18 cellular contexts compared by ENCODE assay signal in genomic region chr6:149823013-149823412, GRCh38. TPM values are rescaled to one million over a fixed set of nuclear protein-coding genes. Genes with fewer than 3 reads are reported as not detected.
DNase-seq lines count a peak whose midpoint lies in the region; ATAC-seq, FAIRE-seq and TF ChIP-seq lines count a peak whose summit lies in the region.
"Had no signal": no experiment of that assay in that cellular context is flagged by ENCODE, and none has a peak within 500 bp of the region (broad histone marks: within the 10 kb centered on the region; RNA-seq: fewer than 3 reads in every experiment).

No MANE protein-coding gene starts in this region.

- H3K36me3 ChIP-seq in GM06990 (ENCODE audit: control insufficient read depth, insufficient read depth, low read length): no peaks in the 10 kb centered on the region
- H3K36me3 ChIP-seq in K562 (ENCODE audit: control insufficient read depth, insufficient read depth, low read length): no peaks in the 10 kb centered on the region
- H3K36me3 ChIP-seq in neural progenitor cell: no peaks in the 10 kb centered on the region
- no peaks in the 10 kb centered on the region for H3K36me3 ChIP-seq in MM.1S (replicated peaks; ENCODE audit: insufficient read depth, low read length)

- TF ChIP-seq CTCF in GM06990 (IDR thresholded peaks at IDR 0.05; ENCODE audit: insufficient read depth, low read length, poor library complexity, severe bottlenecking): peak; percentile 3
- peak; percentile 38; the same call in 1 of the 2 replicates for TF ChIP-seq CTCF in HFFc6 (IDR thresholded peaks at IDR 0.05)
- peak; percentile 50 to 61 (median 58) for TF ChIP-seq CTCF in K562 (IDR thresholded peaks at IDR 0.05 in 2 of 3, conservative IDR thresholded peaks at IDR 0.05 in 1 of 3; ENCODE audit: insufficient read depth in 2 of 3, low read depth in 1 of 3, low read length in 3 of 3)
- peak; percentile 29 for TF ChIP-seq CTCF in neural progenitor cell (IDR thresholded peaks at IDR 0.05)
- no peak for TF ChIP-seq CTCF in MM.1S (IDR thresholded peaks at IDR 0.05; ENCODE audit: low read length)

- no peaks in the 10 kb centered on the region for H3K79me2 ChIP-seq in K562 (ENCODE audit: control insufficient read depth, insufficient read depth, low read length)
- no peaks in the 10 kb centered on the region for H3K79me2 ChIP-seq in neural progenitor cell (ENCODE audit: low read depth)
- H3K79me2 ChIP-seq in MM.1S (ENCODE audit: low read length): no peaks in the 10 kb centered on the region

- peak; percentile 66 for ATAC-seq in K562
- no peak for ATAC-seq in activated T-helper 17 cell treated with anti-CD3 and anti-CD28 coated beads, Interleukin-2, amount 50 U/mL, for 72 hours (replicated peaks)

- H4K20me1 ChIP-seq in K562 (replicated peaks; ENCODE audit: control insufficient read depth, insufficient read depth, low read length) (no peaks in the 10 kb centered on the region), neural progenitor cell (ENCODE audit: low read depth) (no peaks in the 10 kb centered on the region), MM.1S (ENCODE audit: insufficient read depth, low read length) (no peaks in the 10 kb centered on the region)

- BruUV-seq in K562 (replicated peaks; lab: Mats Ljungman, UMichigan): no TSS peak

- H3K9me3 ChIP-seq in K562 (replicated peaks; ENCODE audit: control insufficient read depth, insufficient read depth, low read depth, low read length) (no peaks in the 10 kb centered on the region), neural progenitor cell (ENCODE audit: low read depth) (no peaks in the 10 kb centered on the region), MM.1S (replicated peaks; ENCODE audit: insufficient read depth, low read length) (no peaks in the 10 kb centered on the region)
- H3K9me3 ChIP-seq: SK-N-SH had no signal

- H3K27ac ChIP-seq in K562 (ENCODE audit: extremely low read depth, low read depth, low read length) (no peak overlapping the region), neural progenitor cell (no peak overlapping the region), MM.1S (ENCODE audit: low read length) (no peak overlapping the region)
- H3K27ac ChIP-seq: PC-9 had no signal

- no peak overlapping the region for H3K4me2 ChIP-seq in K562 (ENCODE audit: insufficient read depth, low read length)
- H3K4me2 ChIP-seq in neural progenitor cell: no peak overlapping the region
- no peak overlapping the region for H3K4me2 ChIP-seq in MM.1S (ENCODE audit: low read depth, low read length)
- H3K4me2 ChIP-seq: PC-9, SK-N-SH had no signal

- H3K36me3 Mint-ChIP-seq in HFFc6 (ENCODE audit: low read depth): no peaks in the 10 kb centered on the region
- peaks cover 7% of the 10 kb centered on the region for H3K36me3 Mint-ChIP-seq in neural progenitor cell
- H3K36me3 Mint-ChIP-seq in activated T-helper 17 cell treated with anti-CD3 and anti-CD28 coated beads, Interleukin-2, amount 50 U/mL, for 72 hours (ENCODE audit: low read depth): no peaks in the 10 kb centered on the region

- no peak for FAIRE-seq in K562 (lab: Jason Lieb, UNC)
- FAIRE-seq: GM18507, GM19239, H1 had no signal

- H3K4me3 ChIP-seq in GM06990 (replicated peaks; ENCODE audit: low read depth, low read length): no peak overlapping the region
- no peak overlapping the region for H3K4me3 ChIP-seq in K562
- H3K4me3 ChIP-seq in neural progenitor cell: no peak overlapping the region
- no peak overlapping the region for H3K4me3 ChIP-seq in MM.1S (ENCODE audit: low read length)
- H3K4me3 ChIP-seq: PC-9 had no signal

- no peak for TF ChIP-seq EP300 in K562 (IDR thresholded peaks at IDR 0.05; ENCODE audit: low read length)

- POLR2A ChIA-PET in K562 (lab: Yijun Ruan, JAX): interaction anchor here (0.7 to 1.0 kb wide), 4 partner anchors 9 to 279 kb away, joined by 3 to 4 read pairs (median 4); no protein-coding TSS in a partner anchor

- H3K27ac Mint-ChIP-seq in HFFc6 (no peak overlapping the region), neural progenitor cell (no peak overlapping the region)
- no peak overlapping the region for H3K27ac Mint-ChIP-seq in activated T-helper 17 cell treated with anti-CD3 and anti-CD28 coated beads, Interleukin-2, amount 50 U/mL, for 72 hours

- CTCF ChIA-PET in K562 (lab: Yijun Ruan, JAX; ENCODE audit: low intra/inter-chr PET ratio): interaction anchor here (0.6 to 0.9 kb wide), 3 partner anchors 99 to 194 kb away, joined by 3 read pairs; no protein-coding TSS in a partner anchor

- H3K9me1 ChIP-seq in K562 (ENCODE audit: control insufficient read depth, insufficient read depth, low read length): no peaks in the 10 kb centered on the region

- H3K4me1 ChIP-seq in K562 (replicated peaks in 1 of 2; ENCODE audit: control insufficient read depth in 2 of 2, insufficient read depth in 2 of 2, low read length in 2 of 2) (peaks cover 5 to 10% of the 10 kb centered on the region in 2 experiments; a peak in 4 of 5 replicates), neural progenitor cell (no peaks in the 10 kb centered on the region), MM.1S (ENCODE audit: low read length) (no peaks in the 10 kb centered on the region)

- in situ Hi-C loops in K562 (cut with MboI): loop anchor here (5.0 kb wide), 1 partner anchor 101 kb away; no protein-coding TSS in a partner anchor

- H3K27me3 Mint-ChIP-seq in HFFc6 (ENCODE audit: insufficient read depth): no peaks in the 10 kb centered on the region
- no peaks in the 10 kb centered on the region for H3K27me3 Mint-ChIP-seq in neural progenitor cell (ENCODE audit: insufficient read depth, low read depth)
- H3K27me3 Mint-ChIP-seq in activated T-helper 17 cell treated with anti-CD3 and anti-CD28 coated beads, Interleukin-2, amount 50 U/mL, for 72 hours: no peaks in the 10 kb centered on the region

- H3K27me3 ChIP-seq in GM06990 (replicated peaks; ENCODE audit: control insufficient read depth, insufficient read depth, low read length) (no peaks in the 10 kb centered on the region; the same call in 1 of the 2 replicates), K562 (ENCODE audit: control insufficient read depth in 2 of 2, insufficient read depth in 2 of 2, low read length in 2 of 2) (no peaks in the 10 kb centered on the region), neural progenitor cell (no peaks in the 10 kb centered on the region), MM.1S (replicated peaks; ENCODE audit: insufficient read depth, low read length) (no peaks in the 10 kb centered on the region)

- peak in 1 of 2 experiments; percentile 63; a peak in 2 of 4 replicates for TF ChIP-seq RAD21 in K562 (CRISPR knock-in tag; conservative IDR thresholded peaks at IDR 0.05 in 1 of 2, IDR thresholded peaks at IDR 0.05 in 1 of 2)

- H3K9me3 Mint-ChIP-seq in HFFc6 (no peaks in the 10 kb centered on the region), neural progenitor cell (no peaks in the 10 kb centered on the region)
- H3K9me3 Mint-ChIP-seq in activated T-helper 17 cell treated with anti-CD3 and anti-CD28 coated beads, Interleukin-2, amount 50 U/mL, for 72 hours: no peaks in the 10 kb centered on the region

- DNase-seq in GM06990 (ENCODE audit: extremely low read depth, insufficient read length) (no peak), HFFc6 (no peak), K562 (ENCODE audit: extremely low read depth in 1 of 4, low spot score in 3 of 4) (peak in 2 of 4 experiments; percentile 20 to 33), neural progenitor cell (ENCODE audit: low spot score) (no peak), MM.1S (no peak), amygdala (lab: John Stamatoyannopoulos, UW) (no peak)
- DNase-seq: ACHN, NCI-H146, NCI-H2107, NCI-H226, NCI-H69, PC-9, SK-N-SH, T-helper 1 cell had no signal

- H3K4me1 Mint-ChIP-seq in HFFc6 (ENCODE audit: low read depth) (no peaks in the 10 kb centered on the region), neural progenitor cell (no peaks in the 10 kb centered on the region)
- H3K4me1 Mint-ChIP-seq in activated T-helper 17 cell treated with anti-CD3 and anti-CD28 coated beads, Interleukin-2, amount 50 U/mL, for 72 hours: no peaks in the 10 kb centered on the region

- H3K9ac ChIP-seq in K562 (ENCODE audit: insufficient read depth in 1 of 2, low read depth in 2 of 2, low read length in 2 of 2) (no peak overlapping the region), neural progenitor cell (no peak overlapping the region), MM.1S (ENCODE audit: low read length) (no peak overlapping the region)
- H3K9ac ChIP-seq: SK-N-SH had no signal

- intact Hi-C loops in K562 (cut with micrococcal nuclease): loop anchor here (2.0 kb wide), 1 partner anchor 98 kb away; no protein-coding TSS in a partner anchor

- no peaks in the 10 kb centered on the region for H3F3A ChIP-seq in neural progenitor cell (ENCODE audit: low read depth)
- H3F3A ChIP-seq in MM.1S (ENCODE audit: insufficient read depth, low read length): no peaks in the 10 kb centered on the region

- no peaks in the 10 kb centered on the region for H3K9me2 ChIP-seq in MM.1S (replicated peaks; ENCODE audit: insufficient read depth, low read length)
- H3K9me2 ChIP-seq: SK-N-SH had no signal

- TF ChIP-seq POLR2A in K562 (conservative IDR thresholded peaks at IDR 0.05): no peak

- 18% methylated on average over 4 of the region's 4 CpGs for WGBS in K562 (ENCODE audit: insufficient coverage, low coverage, missing lambda C conversion rate)

- H3K4me3 Mint-ChIP-seq in HFFc6 (no peak overlapping the region), neural progenitor cell (no peak overlapping the region)
- H3K4me3 Mint-ChIP-seq in activated T-helper 17 cell treated with anti-CD3 and anti-CD28 coated beads, Interleukin-2, amount 50 U/mL, for 72 hours: no peak overlapping the region

- H2AFZ ChIP-seq in K562 (ENCODE audit: low read depth, low read length) (peak overlapping the region; percentile 5; the same call in 1 of the 2 replicates), neural progenitor cell (replicated peaks) (no peak overlapping the region), MM.1S (ENCODE audit: low read length) (no peak overlapping the region)
- H2AFZ ChIP-seq: PC-9 had no signal

RNA-seq across cellular contexts. Expression of gene LRP11, which starts 41.1 kb away (rescaled TPM):
- 10 to 100 TPM; 27.4 to 34.6 (median 30.4) TPM for total RNA-seq in HFFc6 (2021; fragmentation: NEBNext Ultra II Directional; extraction: Animal tissue kit (Norgen Biotek cat#: 25700))
- total RNA-seq in K562 (2011; cell fraction: chromatin; rRNA removed; ENCODE audit: low replicate concordance): 3.8 and 4.9 TPM in 2 replicates
- total RNA-seq in K562 (2011; cell fraction: nucleolus; rRNA removed): 3.8 TPM in 2 replicates
- 3.6 and 5.7 TPM in 2 replicates for total RNA-seq in K562 (2011; cell fraction: nucleoplasm; rRNA removed)
- total RNA-seq in K562 (2014; rRNA removed) (2.2 and 4.6 TPM in 2 replicates), K562 (2014; rRNA removed; fragmentation: Illumina TruSeq; extraction: Trizol) (2.7 and 3.5 TPM in 2 replicates), K562 (2015; rRNA removed; fragmentation: Illumina TruSeq; extraction: Trizol) (2.4 and 2.6 TPM in 2 replicates), K562 (2021) (2.9 and 3.6 TPM in 2 replicates), neural progenitor cell (ENCODE audit: low replicate concordance) (2.2 and 2.8 TPM in 2 replicates)
- polyA plus RNA-seq in K562 (2011; rRNA removed) (2.6 and 8.2 TPM in 2 replicates), K562 (2014; fragmentation: Illumina TruSeq; extraction: Trizol) (1.8 and 3.4 TPM in 2 replicates), K562 (2014; fragmentation: Nextera tagmentation; extraction: Ambion mirVana) (under 1 TPM; 0.51 to 0.94 TPM), K562 (2014; rRNA removed) (2.0 and 2.1 TPM in 2 replicates)
- polyA plus RNA-seq in K562 (2011; cell fraction: cytosol; rRNA removed): 3.2 and 7.3 TPM in 2 replicates
- 1.8 and 5.8 TPM in 2 replicates for polyA plus RNA-seq in K562 (2011; cell fraction: nucleus; rRNA removed)
- polyA plus RNA-seq in K562 (2012): 2.6 and 2.7 TPM in 2 replicates
- polyA minus RNA-seq in K562 (2011; rRNA and poly(A)+ RNA removed): 3.6 and 13.1 TPM in 2 replicates
- polyA minus RNA-seq in K562 (2011; cell fraction: cytosol; rRNA and poly(A)+ RNA removed): 3.4 and 9.2 TPM in 2 replicates
- 2.2 and 5.2 TPM in 2 replicates for polyA minus RNA-seq in K562 (2011; cell fraction: nucleus; rRNA and poly(A)+ RNA removed)
- 1 to 10 TPM; 6.5 to 9.6 TPM for total RNA-seq in activated T-helper 17 cell treated with anti-CD3 and anti-CD28 coated beads, Interleukin-2, amount 50 U/mL, for 72 hours
